ENCODE assay signal across 8 cellular contexts in genomic region chr18:47036298-47036874, GRCh38. TPM values are rescaled to one million over a fixed set of nuclear protein-coding genes. Genes with fewer than 3 reads are reported as not detected.
A peak's percentile ranks its signal among the peaks of the same experiment; 100 is the strongest.
DNase-seq lines count a peak whose midpoint lies in the region; ATAC-seq, FAIRE-seq and TF ChIP-seq lines count a peak whose summit lies in the region.

No MANE protein-coding gene starts in this region.

- H3K9me3 ChIP-seq in MM.1S (replicated peaks; ENCODE audit: insufficient read depth, low read length): no peaks in the 10 kb centered on the region
- H3K9me3 ChIP-seq in parathyroid adenoma (ENCODE audit: control insufficient read depth, low read length): no peaks in the 10 kb centered on the region

- peaks cover 10% of the 10 kb centered on the region; the same call in 1 of the 2 replicates for H3K27me3 ChIP-seq in MM.1S (replicated peaks; ENCODE audit: insufficient read depth, low read length)
- H3K27me3 ChIP-seq in bronchial epithelial cell (ENCODE audit: control insufficient read depth, insufficient read depth, low read length): no peaks in the 10 kb centered on the region
- H3K27me3 ChIP-seq in parathyroid adenoma (ENCODE audit: control insufficient read depth, insufficient read depth, low read length): no peaks in the 10 kb centered on the region

- H3K9me2 ChIP-seq in MM.1S (replicated peaks; ENCODE audit: insufficient read depth, low read length): no peaks in the 10 kb centered on the region

- H3K4me2 ChIP-seq in MM.1S (ENCODE audit: low read depth, low read length) (no peak overlapping the region), parathyroid adenoma (ENCODE audit: low read length) (no peak overlapping the region)

- no peaks in the 10 kb centered on the region for H3F3A ChIP-seq in MM.1S (ENCODE audit: insufficient read depth, low read length)

- H3K27ac ChIP-seq in MM.1S (ENCODE audit: low read length) (no peak overlapping the region), parathyroid adenoma (no peak overlapping the region)

- TF ChIP-seq CTCF in MM.1S (IDR thresholded peaks at IDR 0.05; ENCODE audit: low read length) (peak; percentile 34), bronchial epithelial cell (IDR thresholded peaks at IDR 0.05; ENCODE audit: insufficient read depth, low read length, severe bottlenecking) (peak; percentile 43), parathyroid adenoma (IDR thresholded peaks at IDR 0.05) (peak; percentile 9)

- FAIRE-seq in bronchial epithelial cell (lab: Jason Lieb, UNC): no peak

- H3K36me3 ChIP-seq in MM.1S (replicated peaks; ENCODE audit: insufficient read depth, low read length) (no peaks in the 10 kb centered on the region), bronchial epithelial cell (ENCODE audit: control insufficient read depth, insufficient read depth, low read length) (no peaks in the 10 kb centered on the region), parathyroid adenoma (ENCODE audit: control insufficient read depth, insufficient read depth, low read length) (no peaks in the 10 kb centered on the region)

- H3K79me2 ChIP-seq in MM.1S (ENCODE audit: low read length) (no peaks in the 10 kb centered on the region), parathyroid adenoma (no peaks in the 10 kb centered on the region)

- DNase-seq in SHP77 (lab: John Stamatoyannopoulos, UW) (peak; percentile 1 to 20), SHP77 treated with DMSO at 0.1 percent for 48 hours (lab: John Stamatoyannopoulos, UW) (no peak), MM.1S (no peak), bronchial epithelial cell (ENCODE audit: low read depth) (peak; percentile 34), amniotic stem cell (lab: John Stamatoyannopoulos, UW) (no peak), NCI-H2196 (lab: John Stamatoyannopoulos, UW; ENCODE audit: unreplicated experiment) (no peak)

- H3K4me1 ChIP-seq in MM.1S (ENCODE audit: low read length) (no peaks in the 10 kb centered on the region), parathyroid adenoma (no peaks in the 10 kb centered on the region)

- H3K4me3 ChIP-seq in MM.1S (ENCODE audit: low read length) (no peak overlapping the region), bronchial epithelial cell (ENCODE audit: low read depth, low read length) (no peak overlapping the region), parathyroid adenoma (ENCODE audit: low read depth, low read length) (no peak overlapping the region)

- no peaks in the 10 kb centered on the region for H4K20me1 ChIP-seq in MM.1S (ENCODE audit: insufficient read depth, low read length)

- H3K9ac ChIP-seq in MM.1S (ENCODE audit: low read length): no peak overlapping the region
- H3K9ac ChIP-seq in parathyroid adenoma: no peak overlapping the region

- H2AFZ ChIP-seq in MM.1S (ENCODE audit: low read length): no peak overlapping the region
- H2AFZ ChIP-seq in parathyroid adenoma: no peak overlapping the region

- no peak for ATAC-seq in GM21529 (IDR thresholded peaks at IDR 0.05; ENCODE audit: unreplicated experiment)

RNA-seq across cellular contexts. Expression of gene ELOA2, which starts 1.0 kb away (rescaled TPM):
- not detected in 2 replicates for total RNA-seq in bronchial epithelial cell

Comparison
In these comparisons a context has a peak if more than half of its experiments do, and no peak if none do; other contexts are left out.
1. DNase-seq: peak in SHP77 (2 of 2) and bronchial epithelial cell (single experiment); none in SHP77 treated with DMSO at 0.1 percent for 48 hours (single experiment), MM.1S (single experiment), amniotic stem cell (single experiment) and NCI-H2196 (single experiment).
2. Peak in every context shown above with its lines, with median percentiles within 50 percentile points of each other: CTCF ChIP-seq.